9 cellular contexts compared by ENCODE assay signal in the genomic region with DNA sequence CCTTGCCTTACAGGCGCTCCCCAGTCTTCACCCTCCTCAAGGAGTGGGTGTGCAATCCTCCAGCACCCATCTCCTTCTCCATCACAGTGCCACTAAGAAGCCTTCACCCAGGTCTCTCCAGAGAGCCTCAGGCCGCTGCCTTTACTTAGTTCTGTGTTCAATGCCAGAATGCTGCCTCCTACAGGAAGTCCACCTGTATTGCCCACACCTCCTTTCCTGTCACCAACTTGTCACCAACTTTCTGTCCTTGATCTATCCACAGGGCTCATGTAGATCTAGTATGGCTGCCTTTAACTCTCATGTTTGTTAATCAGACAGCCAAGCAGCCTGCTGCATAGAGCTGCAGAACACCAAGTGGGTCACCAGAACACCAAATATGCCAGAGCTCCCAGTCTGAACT. TPM values are rescaled to one million over a fixed set of nuclear protein-coding genes. Genes with fewer than 3 reads are reported as not detected.
A peak's percentile ranks its signal among the peaks of the same experiment; 100 is the strongest.
DNase-seq lines count a peak whose midpoint lies in the region; ATAC-seq, FAIRE-seq and TF ChIP-seq lines count a peak whose summit lies in the region.
"Had no signal": no experiment of that assay in that cellular context is flagged by ENCODE, and none has a peak within 500 bp of the region (broad histone marks: within the 10 kb centered on the region; RNA-seq: fewer than 3 reads in every experiment).

No MANE protein-coding gene starts in this region.

- no peaks in the 10 kb centered on the region for H3K36me3 Mint-ChIP-seq in glutamatergic neuron (ENCODE audit: unreplicated experiment)

- H3K27ac Mint-ChIP-seq in glutamatergic neuron (ENCODE audit: unreplicated experiment): no peak overlapping the region

- H3K4me1 ChIP-seq in A549: peaks cover 6% of the 10 kb centered on the region; the same call in 1 of the 3 replicates

- TF ChIP-seq RAD21 in A549 (conservative IDR thresholded peaks at IDR 0.05 in 1 of 2, IDR thresholded peaks at IDR 0.05 in 1 of 2): no peak

- WGBS in A549 (ENCODE audit: missing lambda C conversion rate): 53% methylated on average over 2 of the region's 2 CpGs

- H3K4me3 Mint-ChIP-seq in glutamatergic neuron (ENCODE audit: unreplicated experiment): no peak overlapping the region

- POLR2A ChIA-PET in A549 (lab: Yijun Ruan, JAX): no interaction called here

- ATAC-seq in A549 (0 out of 6 replicates have a peak, but pooled peaks of 1 of the 2 experiments have one; percentile 8), GM21576 (IDR thresholded peaks at IDR 0.05; ENCODE audit: unreplicated experiment) (no peak)

- H3K4me2 ChIP-seq in A549: no peak overlapping the region

- H3K9me3 Mint-ChIP-seq in glutamatergic neuron (ENCODE audit: unreplicated experiment): peaks cover 5% of the 10 kb centered on the region

- no peak for TF ChIP-seq POLR2A in A549 (IDR thresholded peaks at IDR 0.05; ENCODE audit: low read length)

- H3K27ac ChIP-seq in A549: no peak overlapping the region

- no peak overlapping the region for H3K4me3 ChIP-seq in A549

- H3K27me3 Mint-ChIP-seq in glutamatergic neuron (ENCODE audit: unreplicated experiment): peaks cover 6% of the 10 kb centered on the region

- no peak for FAIRE-seq in A549 (lab: Jason Lieb, UNC)

- peaks cover 11% of the 10 kb centered on the region for H3K4me1 Mint-ChIP-seq in glutamatergic neuron (ENCODE audit: low read depth, unreplicated experiment)

- TF ChIP-seq EP300 in A549 (IDR thresholded peaks at IDR 0.05): no peak

- peak; percentile 23; the same call in 2 of the 3 replicates for TF ChIP-seq CTCF in A549 (IDR thresholded peaks at IDR 0.05)
- TF ChIP-seq CTCF in GM12874 (IDR thresholded peaks at IDR 0.05; ENCODE audit: insufficient read depth, low read depth, low read length): peak; percentile 74
- peak; percentile 29 for TF ChIP-seq CTCF in glutamatergic neuron (IDR thresholded peaks at IDR 0.05; ENCODE audit: partially characterized antibody, unreplicated experiment)

- CTCF ChIA-PET in A549 (lab: Yijun Ruan, JAX): interaction anchor here (0.7 to 18.3 kb wide), 6 partner anchors 9 to 92 kb away, joined by 3 to 338 read pairs (median 6); a partner anchor contains a TSS

- DNase-seq in A549 (ENCODE audit: low read depth in 1 of 2, low spot score in 1 of 2) (peak in 1 of 2 experiments; percentile 36), SW480 (ENCODE audit: low spot score) (peak; percentile 22), glutamatergic neuron (no peak), retina (no peak), NCI-H1105 treated with DMSO at 0.1 percent for 48 hours (lab: John Stamatoyannopoulos, UW) (no peak), NCI-H2107 (lab: John Stamatoyannopoulos, UW) (no peak)

- H3K9me3 ChIP-seq in A549: no peaks in the 10 kb centered on the region

TF ChIP-seq in A549, 52 proteins besides CTCF, POLR2A, EP300 and RAD21:
- no peak for TF ChIP-seq RNF2 (IDR thresholded peaks at IDR 0.05; ENCODE audit: borderline replicate concordance, low read depth)
- peak; percentile 76 for TF ChIP-seq ZFP36 (IDR thresholded peaks at IDR 0.05; ENCODE audit: borderline replicate concordance, partially characterized antibody)

RNA-seq across cellular contexts. Expression of a gene that starts 0.5 kb away (rescaled TPM):
- 0.17 and 0.19 TPM in 2 replicates for polyA plus RNA-seq in A549 (2011; rRNA removed)
- polyA plus RNA-seq in A549 (2012; cell fraction: cytosol; rRNA removed): 0.18 TPM in 1 of 2 replicates, not detected in the other
- 0.05 and 0.14 TPM in 2 replicates for polyA plus RNA-seq in A549 (2012; cell fraction: nucleus; rRNA removed)
- 0.26 to 0.47 TPM in 2 of 3 replicates, not detected in the other for polyA plus RNA-seq in A549 (2017; fragmentation: RNase III; extraction: RNeasy Plus Mini Kit Qiagen cat#74134 plus additional on column Dnase treatment)
- 0.63 TPM in 1 of 2 replicates, not detected in the other for polyA minus RNA-seq in A549 (2011; rRNA and poly(A)+ RNA removed)
- total RNA-seq in glutamatergic neuron (ENCODE audit: unreplicated experiment): not detected

RNA-seq across cellular contexts. Expression of a gene that starts 3.3 kb away (rescaled TPM):
- polyA plus RNA-seq in A549 (2011; rRNA removed): 0.13 and 0.26 TPM in 2 replicates
- polyA plus RNA-seq in A549 (2012; cell fraction: cytosol; rRNA removed): 0.37 and 0.45 TPM in 2 replicates
- polyA plus RNA-seq in A549 (2012; cell fraction: nucleus; rRNA removed): 0.18 and 0.31 TPM in 2 replicates
- 0.14 to 0.57 TPM (median 0.33 TPM) in 3 replicates for polyA plus RNA-seq in A549 (2017; fragmentation: RNase III; extraction: RNeasy Plus Mini Kit Qiagen cat#74134 plus additional on column Dnase treatment)
- 0.50 TPM in 1 of 2 replicates, not detected in the other for polyA minus RNA-seq in A549 (2011; rRNA and poly(A)+ RNA removed)
- not detected for total RNA-seq in glutamatergic neuron (ENCODE audit: unreplicated experiment)

RNA-seq across cellular contexts. Expression of a gene that starts 7.3 kb away (rescaled TPM):
- polyA plus RNA-seq in A549 (2011; rRNA removed) (not detected in 2 replicates), A549 (2017; fragmentation: RNase III; extraction: RNeasy Plus Mini Kit Qiagen cat#74134 plus additional on column Dnase treatment) (not detected in 3 replicates)
- polyA plus RNA-seq in A549 (2012; cell fraction: cytosol; rRNA removed): not detected in 2 replicates
- not detected in 2 replicates for polyA plus RNA-seq in A549 (2012; cell fraction: nucleus; rRNA removed)
- not detected in 2 replicates for polyA minus RNA-seq in A549 (2011; rRNA and poly(A)+ RNA removed)
- not detected for total RNA-seq in glutamatergic neuron (ENCODE audit: unreplicated experiment)
- total RNA-seq: skeletal muscle tissue had no signal

RNA-seq across cellular contexts. Expression of a gene that starts 10.2 kb away (rescaled TPM):
- polyA plus RNA-seq in A549 (2011; rRNA removed): 0.07 TPM in 1 of 2 replicates, not detected in the other
- not detected in 2 replicates for polyA plus RNA-seq in A549 (2012; cell fraction: cytosol; rRNA removed)
- polyA plus RNA-seq in A549 (2012; cell fraction: nucleus; rRNA removed): 0.06 and 0.15 TPM in 2 replicates
- not detected in 3 replicates for polyA plus RNA-seq in A549 (2017; fragmentation: RNase III; extraction: RNeasy Plus Mini Kit Qiagen cat#74134 plus additional on column Dnase treatment)
- polyA minus RNA-seq in A549 (2011; rRNA and poly(A)+ RNA removed): not detected in 2 replicates
- total RNA-seq in glutamatergic neuron (ENCODE audit: unreplicated experiment): not detected
- total RNA-seq: skeletal muscle tissue had no signal

RNA-seq across cellular contexts. Expression of a gene that starts 13.4 kb away (rescaled TPM):
- polyA plus RNA-seq in A549 (2011; rRNA removed) (0.07 TPM in 1 of 2 replicates, not detected in the other), A549 (2017; fragmentation: RNase III; extraction: RNeasy Plus Mini Kit Qiagen cat#74134 plus additional on column Dnase treatment) (0.07 to 0.08 TPM in 2 of 3 replicates, not detected in the other)
- 0.04 TPM in 2 replicates for polyA plus RNA-seq in A549 (2012; cell fraction: cytosol; rRNA removed)
- polyA plus RNA-seq in A549 (2012; cell fraction: nucleus; rRNA removed): 0.05 TPM in 1 of 2 replicates, not detected in the other
- not detected in 2 replicates for polyA minus RNA-seq in A549 (2011; rRNA and poly(A)+ RNA removed)
- not detected for total RNA-seq in glutamatergic neuron (ENCODE audit: unreplicated experiment)
- total RNA-seq: skeletal muscle tissue had no signal

Comparison
In these comparisons a context has a peak if more than half of its experiments do, and no peak if none do; other contexts are left out.
1. CTCF ChIP-seq: peak in every context shown above with its lines; median percentile 74 in GM12874; 29 in glutamatergic neuron; 23 in A549.